Comparison of ENCODE assay signal across 8 cellular contexts in genomic region chr9:27033815-27034403, GRCh38. TPM values are rescaled to one million over a fixed set of nuclear protein-coding genes. Genes with fewer than 3 reads are reported as not detected.
DNase-seq lines count a peak whose midpoint lies in the region; ATAC-seq and TF ChIP-seq lines count a peak whose summit lies in the region.

No MANE protein-coding gene starts in this region.

- no peaks in the 10 kb centered on the region for H4K20me1 ChIP-seq in IMR-90 (ENCODE audit: insufficient read depth, low read length)

- no peak overlapping the region for H3K4me2 ChIP-seq in IMR-90 (ENCODE audit: low read depth, low read length)

- H2AFZ ChIP-seq in IMR-90 (replicated peaks; ENCODE audit: low read length, poor library complexity): no peak overlapping the region

- H3K9ac ChIP-seq in IMR-90 (ENCODE audit: low read depth, low read length): no peak overlapping the region

- TF ChIP-seq CTCF in IMR-90 (conservative IDR thresholded peaks at IDR 0.05; ENCODE audit: low read depth, low read length): peak; percentile 84

- H3K4me3 ChIP-seq in IMR-90 (ENCODE audit: insufficient read depth, low read depth, low read length) (no peak overlapping the region), iPS DF 6.9 (ENCODE audit: low read length) (no peak overlapping the region)

- H4K5ac ChIP-seq in IMR-90 (ENCODE audit: low read depth, low read length): no peak overlapping the region

- TF ChIP-seq RAD21 in IMR-90 (IDR thresholded peaks at IDR 0.05; ENCODE audit: low read length): peak; percentile 91

- H3K79me1 ChIP-seq in IMR-90 (ENCODE audit: low read depth in 1 of 2, low read length in 2 of 2): no peaks in the 10 kb centered on the region

- H2BK5ac ChIP-seq in IMR-90 (ENCODE audit: low read depth, low read length, poor library complexity, severe bottlenecking): peak overlapping the region; percentile 70

- no peak overlapping the region for H3K18ac ChIP-seq in IMR-90 (ENCODE audit: low read depth, low read length)

- no peak overlapping the region for H4K91ac ChIP-seq in IMR-90 (ENCODE audit: insufficient read depth, low read depth, low read length)

- H2AK9ac ChIP-seq in IMR-90 (replicated peaks; ENCODE audit: low read depth, low read length, poor library complexity): no peak overlapping the region

- no peak overlapping the region for H3K56ac ChIP-seq in IMR-90 (ENCODE audit: extremely low read depth, insufficient read depth, low read length)

- 0 out of 2 replicates have a peak overlapping the region, but pooled peaks have one; percentile 48 for H2BK120ac ChIP-seq in IMR-90 (ENCODE audit: low read depth, low read length)

- BruUV-seq in IMR-90 (replicated peaks; lab: Mats Ljungman, UMichigan): no TSS peak

- H3K4me1 ChIP-seq in IMR-90 (ENCODE audit: control insufficient read depth, insufficient read depth, low read length) (no peaks in the 10 kb centered on the region), iPS DF 6.9 (ENCODE audit: control insufficient read depth, insufficient read depth, low read length) (no peaks in the 10 kb centered on the region)

- H4K8ac ChIP-seq in IMR-90 (ENCODE audit: low read depth in 2 of 2, low read length in 2 of 2): no peak overlapping the region

- no peak for TF ChIP-seq POLR2A in IMR-90 (IDR thresholded peaks at IDR 0.05; ENCODE audit: low read depth, low read length)

- dilution Hi-C loops in IMR-90 (cut with HindIII; ENCODE audit: low sequenced_read_pairs, unreplicated experiment): no loop called here

- in situ Hi-C loops in IMR-90 (cut with MboI; ENCODE audit: low sequenced_read_pairs): no loop called here

- intact Hi-C loops in IMR-90 (cut with micrococcal nuclease): loop anchor here (1.0 to 10.0 kb wide), 6 partner anchors 75 to 511 kb away; partner anchors contain the start of gene TEK

- H3K14ac ChIP-seq in IMR-90 (replicated peaks; ENCODE audit: low read depth, low read length): no peak overlapping the region

- no peak overlapping the region for H2BK15ac ChIP-seq in IMR-90 (ENCODE audit: low read depth, low read length)

- peaks cover 2% of the 10 kb centered on the region; the same call in 1 of the 2 replicates for H3K36me3 ChIP-seq in IMR-90 (ENCODE audit: control insufficient read depth, insufficient read depth, low read length)
- H3K36me3 ChIP-seq in iPS DF 6.9 (ENCODE audit: control insufficient read depth, insufficient read depth, low read length): no peaks in the 10 kb centered on the region

- WGBS in IMR-90 (ENCODE audit: extremely low coverage in 2 of 2, insufficient read length in 1 of 2), 2 experiments: no CpG with 5 or more reads among the region's 4 CpGs
- no CpG with 5 or more reads among the region's 4 CpGs for WGBS in iPS DF 6.9 (ENCODE audit: insufficient coverage, insufficient read length)

- H3K9me3 ChIP-seq in IMR-90 (ENCODE audit: control insufficient read depth, insufficient read depth, low read length): no peaks in the 10 kb centered on the region
- H3K9me3 ChIP-seq in iPS DF 6.9 (ENCODE audit: control insufficient read depth, insufficient read depth, low read length): no peaks in the 10 kb centered on the region

- DNase-seq in NCI-H1436 (lab: John Stamatoyannopoulos, UW) (peak; percentile 35), NCI-H1436 treated with DMSO at 0.1 percent for 48 hours (lab: John Stamatoyannopoulos, UW) (no peak), IMR-90 (peak; percentile 53), SK-N-DZ (ENCODE audit: low spot score) (peak; percentile 2), astrocyte of the hippocampus (ENCODE audit: low read depth, low spot score) (peak; percentile 67), iPS DF 6.9 (ENCODE audit: low read depth, low spot score) (peak; percentile 9)
- peak; percentile 9 to 41 for DNase-seq in stimulated activated CD4-positive, alpha-beta T cell treated with anti-CD3 and anti-CD28 coated beads, Interleukin-15, amount 100 ng/mL, for 48 hours (ENCODE audit: low read depth in 2 of 2)

- no peak overlapping the region for H2AK5ac ChIP-seq in IMR-90 (ENCODE audit: low read depth, low read length)

- CTCF ChIA-PET in IMR-90 (lab: Yijun Ruan, JAX): interaction anchor here (0.8 to 1.1 kb wide), 3 partner anchors 15 to 243 kb away, joined by 3 to 6 read pairs (median 4); no protein-coding TSS in a partner anchor

- ATAC-seq in GM21619 (IDR thresholded peaks at IDR 0.05; ENCODE audit: unreplicated experiment): peak; percentile 88
- peak; percentile 86 for ATAC-seq in IMR-90 (ENCODE audit: low read depth)

- H3K27ac ChIP-seq in IMR-90 (ENCODE audit: insufficient read depth, low read length): no peak overlapping the region
- no peak overlapping the region for H3K27ac ChIP-seq in iPS DF 6.9 (ENCODE audit: low read length)

- H3K4ac ChIP-seq in IMR-90 (ENCODE audit: low read depth, low read length): no peak overlapping the region

- H3K9me1 ChIP-seq in IMR-90 (ENCODE audit: insufficient read depth, low read length): no peaks in the 10 kb centered on the region

- no peak overlapping the region for H2BK20ac ChIP-seq in IMR-90 (ENCODE audit: low read depth, low read length)

- no peak overlapping the region for H3K23ac ChIP-seq in IMR-90 (ENCODE audit: low read depth, low read length)

- POLR2A ChIA-PET in IMR-90 (lab: Charles Lee; ENCODE audit: unreplicated experiment): no interaction called here

- H3K27me3 ChIP-seq in IMR-90 (ENCODE audit: control insufficient read depth, insufficient read depth, low read length) (no peaks in the 10 kb centered on the region), iPS DF 6.9 (ENCODE audit: control insufficient read depth, insufficient read depth, low read length) (no peaks in the 10 kb centered on the region)

TF ChIP-seq in IMR-90, 13 proteins besides CTCF, POLR2A, EP300 and RAD21:
- TF ChIP-seq RCOR1 (IDR thresholded peaks at IDR 0.05; ENCODE audit: insufficient replicate concordance, low read length): no peak
- no peak for TF ChIP-seq BHLHE40 (IDR thresholded peaks at IDR 0.05; ENCODE audit: low read depth, low read length)
- no peak for TF ChIP-seq NFE2L2 (IDR thresholded peaks at IDR 0.05; ENCODE audit: low read depth, low read length)
- no peak for TF ChIP-seq CHD1 (IDR thresholded peaks at IDR 0.05; ENCODE audit: low read depth, low read length)
- TF ChIP-seq MXI1 (IDR thresholded peaks at IDR 0.05; ENCODE audit: borderline replicate concordance, low read depth, low read length): no peak
- TF ChIP-seq USF2 (IDR thresholded peaks at IDR 0.05; ENCODE audit: low read depth, low read length): no peak
- no peak for TF ChIP-seq FOS (IDR thresholded peaks at IDR 0.05; ENCODE audit: low read depth, low read length)
- peak; percentile 93 for TF ChIP-seq SMC3 (IDR thresholded peaks at IDR 0.05; ENCODE audit: low read depth, low read length)
- no peak for TF ChIP-seq CEBPB (IDR thresholded peaks at IDR 0.05; ENCODE audit: low read depth, low read length)

RNA-seq across cellular contexts. Expression of gene LRRC19, which starts 28.4 kb away (rescaled TPM):
- total RNA-seq in IMR-90 (2012; rRNA removed): not detected in 2 replicates
- not detected in 2 replicates for polyA plus RNA-seq in IMR-90 (2012; rRNA removed)
- polyA plus RNA-seq in IMR-90 (2012; cell fraction: cytosol; rRNA removed): not detected in 2 replicates
- polyA plus RNA-seq in IMR-90 (2012; cell fraction: nucleus; rRNA removed; ENCODE audit: low replicate concordance): not detected in 2 replicates
- not detected in 2 replicates for polyA plus RNA-seq in SK-N-DZ (2014; cell fraction: cytosol; rRNA removed)
- polyA plus RNA-seq in SK-N-DZ (2014; cell fraction: nucleus; rRNA removed): not detected in 2 replicates
